1 cellular context compared by ENCODE assay signal in the genomic region with DNA sequence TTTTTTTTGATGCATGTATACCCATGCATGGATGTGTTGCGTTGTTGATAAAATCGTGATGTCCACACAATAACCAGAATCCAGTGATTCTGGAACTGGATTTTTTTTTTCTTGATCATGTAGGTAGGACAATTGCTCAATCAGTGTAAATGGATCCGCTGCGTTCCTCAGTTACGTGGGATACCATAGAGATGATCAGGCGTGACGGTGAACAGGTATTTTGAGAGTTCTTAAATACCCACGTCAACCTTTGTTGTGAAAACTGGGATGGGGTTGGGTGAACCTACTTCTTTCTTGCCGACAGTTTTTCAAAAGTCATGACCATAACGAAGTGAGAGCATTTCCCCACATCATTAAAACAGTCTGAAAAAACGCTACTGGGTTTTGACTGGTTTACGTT.
TF ChIP-seq lines count a peak whose summit lies in the region.

No MANE protein-coding gene starts in this region.

TF ChIP-seq in H1, 55 proteins besides CTCF, POLR2A, EP300 and RAD21 (continued from another document):
- no peak for TF ChIP-seq CBX8 (IDR thresholded peaks at IDR 0.05; ENCODE audit: borderline replicate concordance, low read depth, low read length)
- no peak for TF ChIP-seq RNF2 (IDR thresholded peaks at IDR 0.05; ENCODE audit: borderline replicate concordance, low read depth, low read length, missing control alignments, poor library complexity, severe bottlenecking)
- no peak for TF ChIP-seq TAF7 (optimal IDR thresholded peaks at IDR 0.05; ENCODE audit: borderline replicate concordance, low read depth, low read length)
- TF ChIP-seq SUZ12 (IDR thresholded peaks at IDR 0.05; ENCODE audit: low read length) = no peak
- TF ChIP-seq SAP30 (IDR thresholded peaks at IDR 0.05; ENCODE audit: insufficient read depth, insufficient replicate concordance, low read length) = no peak
